17 cellular contexts compared by ENCODE assay signal in the genomic region with DNA sequence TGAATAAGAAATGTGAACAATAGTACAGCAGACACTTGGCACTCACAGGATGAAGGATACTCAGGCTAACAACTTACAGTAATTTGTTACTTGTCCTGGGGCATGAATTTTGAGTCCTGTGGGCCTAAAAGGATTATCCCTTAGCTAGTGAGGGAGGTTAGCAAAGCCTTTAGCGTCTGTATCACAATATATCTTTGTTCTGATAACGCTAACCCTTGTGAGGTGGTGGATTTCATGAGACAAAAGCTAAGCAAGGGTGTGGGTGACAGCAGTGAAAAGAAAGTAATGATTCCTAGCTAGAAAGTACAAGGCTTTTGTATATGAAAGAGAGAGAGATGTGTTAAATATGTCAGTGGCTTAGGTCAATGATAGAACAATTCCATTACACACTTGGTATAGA. TPM values are rescaled to one million over a fixed set of nuclear protein-coding genes. Genes with fewer than 3 reads are reported as not detected.
DNase-seq lines count a peak whose midpoint lies in the region; ATAC-seq and TF ChIP-seq lines count a peak whose summit lies in the region.
"Had no signal": no experiment of that assay in that cellular context is flagged by ENCODE, and none has a peak within 500 bp of the region (broad histone marks: within the 10 kb centered on the region; RNA-seq: fewer than 3 reads in every experiment).

No MANE protein-coding gene starts in this region.

- H3K4me3 ChIP-seq in GM23338, result no peak overlapping the region
- no peak overlapping the region for H3K4me3 ChIP-seq in neuronal stem cell (ENCODE audit: low read length in 2 of 2)
- H3K4me3 ChIP-seq: BLaER1 treated with 17β-estradiol and CSF1 and Interleukin-3, amounts not matched to agents 10 nM and 100 nM; GM12878 had no signal

- no peak overlapping the region for H3K14ac ChIP-seq in neuronal stem cell (ENCODE audit: low read length)

- DNase-seq in GM23338 (ENCODE audit: low spot score) (no peak), NCI-H82 treated with DMSO at 0.1 percent for 48 hours (lab: John Stamatoyannopoulos, UW; ENCODE audit: unreplicated experiment) (peak; percentile 36), foreskin melanocyte (peak; percentile 7), neuronal stem cell (ENCODE audit: low spot score) (no peak), NCI-H2171 (lab: John Stamatoyannopoulos, UW) (no peak)
- no peak for DNase-seq in activated naive CD8-positive, alpha-beta T cell treated with anti-CD3 and anti-CD28 coated beads for 36 hours
- DNase-seq: CD8-positive, alpha-beta T cell; COR-L47; DMS 273 treated with DMSO at 0.1 percent for 48 hours; DMS53; DND-41; EL; HCEC 1CT had no signal

- H3F3A ChIP-seq in GM23338 (replicated peaks; ENCODE audit: low read depth), result no peaks in the 10 kb centered on the region

- no peak overlapping the region for H2BK15ac ChIP-seq in neuronal stem cell (ENCODE audit: low read length)

- H3K9me2 ChIP-seq in GM23338 (ENCODE audit: insufficient read depth), result no peaks in the 10 kb centered on the region

- H4K8ac ChIP-seq in neuronal stem cell (ENCODE audit: low read depth, low read length), result no peak overlapping the region

- H2BK12ac ChIP-seq in neuronal stem cell (ENCODE audit: low read length), result no peak overlapping the region

- H3K4me1 Mint-ChIP-seq in GM23338, result no peaks in the 10 kb centered on the region
- no peaks in the 10 kb centered on the region for H3K4me1 Mint-ChIP-seq in activated naive CD8-positive, alpha-beta T cell treated with anti-CD3 and anti-CD28 coated beads for 36 hours
- H3K4me1 Mint-ChIP-seq: B cell had no signal

- ATAC-seq in GM23338 (no peak), GM18520 (IDR thresholded peaks at IDR 0.05; ENCODE audit: unreplicated experiment) (no peak)
- ATAC-seq: CD8-positive, alpha-beta T cell; GM12878 had no signal

- no peaks in the 10 kb centered on the region for H3K9me3 ChIP-seq in neuronal stem cell (replicated peaks in 1 of 2; ENCODE audit: control insufficient read depth in 2 of 2, insufficient read depth in 1 of 2, low read depth in 1 of 2, low read length in 2 of 2)
- H3K9me3 ChIP-seq: BLaER1 treated with 17β-estradiol and CSF1 and Interleukin-3, amounts not matched to agents 10 nM and 100 nM had no signal

- H3K4ac ChIP-seq in neuronal stem cell (ENCODE audit: low read length), result no peak overlapping the region

- no peaks in the 10 kb centered on the region for H3K27me3 ChIP-seq in GM23338 (ENCODE audit: insufficient read depth)
- no peaks in the 10 kb centered on the region for H3K27me3 ChIP-seq in neuronal stem cell (ENCODE audit: control insufficient read depth in 3 of 3, insufficient read depth in 3 of 3, low read depth in 1 of 3, low read length in 3 of 3)
- H3K27me3 ChIP-seq: BLaER1 treated with 17β-estradiol and CSF1 and Interleukin-3, amounts not matched to agents 10 nM and 100 nM had no signal

- H3K79me1 ChIP-seq in neuronal stem cell (ENCODE audit: low read depth, low read length), result no peaks in the 10 kb centered on the region

- no peaks in the 10 kb centered on the region for H3K9me3 Mint-ChIP-seq in GM23338
- H3K9me3 Mint-ChIP-seq in activated naive CD8-positive, alpha-beta T cell treated with anti-CD3 and anti-CD28 coated beads for 36 hours, result no peaks in the 10 kb centered on the region
- H3K9me3 Mint-ChIP-seq: CD8-positive, alpha-beta T cell had no signal

- no peak for TF ChIP-seq CTCF in GM23338 (conservative IDR thresholded peaks at IDR 0.05; ENCODE audit: low read depth in 2 of 2)

- no peak overlapping the region for H3K4me2 ChIP-seq in GM23338
- H3K4me2 ChIP-seq in neuronal stem cell (ENCODE audit: insufficient read depth, low read length, poor library complexity, severe bottlenecking), result no peak overlapping the region
- H3K4me2 ChIP-seq: BLaER1 treated with 17β-estradiol and CSF1 and Interleukin-3, amounts not matched to agents 10 nM and 100 nM had no signal

- no peak overlapping the region for H2BK5ac ChIP-seq in neuronal stem cell (ENCODE audit: low read length)

- no peaks in the 10 kb centered on the region; the same call in 1 of the 2 replicates for H3K4me1 ChIP-seq in GM23338 (ENCODE audit: insufficient read depth)
- H3K4me1 ChIP-seq in neuronal stem cell (ENCODE audit: control insufficient read depth in 2 of 2, insufficient read depth in 1 of 2, low read depth in 1 of 2, low read length in 2 of 2), result no peaks in the 10 kb centered on the region
- H3K4me1 ChIP-seq: BLaER1 treated with 17β-estradiol and CSF1 and Interleukin-3, amounts not matched to agents 10 nM and 100 nM had no signal

- no peaks in the 10 kb centered on the region for H3K79me2 ChIP-seq in GM23338 (replicated peaks; ENCODE audit: insufficient read depth)

- no peak overlapping the region for H2BK120ac ChIP-seq in neuronal stem cell (ENCODE audit: low read depth, low read length)

- no peaks in the 10 kb centered on the region for H3K27me3 Mint-ChIP-seq in GM23338 (ENCODE audit: insufficient read depth, low read depth, poor library complexity)
- peaks cover 5% of the 10 kb centered on the region for H3K27me3 Mint-ChIP-seq in activated naive CD8-positive, alpha-beta T cell treated with anti-CD3 and anti-CD28 coated beads for 36 hours
- H3K27me3 Mint-ChIP-seq: B cell had no signal

- H3K36me3 ChIP-seq in GM23338 (ENCODE audit: insufficient read depth) (no peaks in the 10 kb centered on the region), neuronal stem cell (replicated peaks in 1 of 2; ENCODE audit: control insufficient read depth in 2 of 2, insufficient read depth in 2 of 2, low read length in 2 of 2) (no peaks in the 10 kb centered on the region)
- H3K36me3 ChIP-seq: BLaER1 treated with 17β-estradiol and CSF1 and Interleukin-3, amounts not matched to agents 10 nM and 100 nM had no signal

- H3K18ac ChIP-seq in neuronal stem cell (ENCODE audit: low read length), result no peak overlapping the region

- H2AFZ ChIP-seq in GM23338 (peak overlapping the region; percentile 11; the same call in 1 of the 2 replicates), neuronal stem cell (ENCODE audit: low read length) (peak overlapping the region; percentile 47)

- no peak overlapping the region for H3K23ac ChIP-seq in neuronal stem cell (ENCODE audit: low read depth, low read length, poor library complexity)

- H3K36me3 Mint-ChIP-seq in GM23338 (ENCODE audit: low read depth), result no peaks in the 10 kb centered on the region
- H3K36me3 Mint-ChIP-seq in activated naive CD8-positive, alpha-beta T cell treated with anti-CD3 and anti-CD28 coated beads for 36 hours, result no peaks in the 10 kb centered on the region
- H3K36me3 Mint-ChIP-seq: CD8-positive, alpha-beta T cell had no signal

- no peak overlapping the region for H4K91ac ChIP-seq in neuronal stem cell (ENCODE audit: low read depth, low read length, poor library complexity)

- WGBS in neuronal stem cell (ENCODE audit: extremely low coverage in 2 of 2, insufficient read length in 2 of 2, insufficient replicate concordance in 1 of 2), 2 donors, result no CpG with 5 or more reads among the region's 2 CpGs

- H4K20me1 ChIP-seq in GM23338 (replicated peaks; ENCODE audit: insufficient read depth), result no peaks in the 10 kb centered on the region
- H4K20me1 ChIP-seq: BLaER1 treated with 17β-estradiol and CSF1 and Interleukin-3, amounts not matched to agents 10 nM and 100 nM had no signal

- H2AK5ac ChIP-seq in neuronal stem cell (ENCODE audit: low read depth, low read length), result no peak overlapping the region

- H3K27ac ChIP-seq in GM23338 (ENCODE audit: low read depth) (no peak overlapping the region; the same call in 1 of the 2 replicates), neuronal stem cell (replicated peaks; ENCODE audit: low read length) (no peak overlapping the region)
- H3K27ac ChIP-seq: BLaER1 treated with 17β-estradiol and CSF1 and Interleukin-3, amounts not matched to agents 10 nM and 100 nM had no signal

- no peak overlapping the region for H3K27ac Mint-ChIP-seq in GM23338
- no peak overlapping the region for H3K27ac Mint-ChIP-seq in activated naive CD8-positive, alpha-beta T cell treated with anti-CD3 and anti-CD28 coated beads for 36 hours
- H3K27ac Mint-ChIP-seq: B cell; CD8-positive, alpha-beta T cell had no signal

- H3K9ac ChIP-seq in neuronal stem cell (ENCODE audit: low read depth, low read length, poor library complexity), result no peak overlapping the region
- H3K9ac ChIP-seq: BLaER1 treated with 17β-estradiol and CSF1 and Interleukin-3, amounts not matched to agents 10 nM and 100 nM had no signal

- H3K4me3 Mint-ChIP-seq in GM23338, result no peak overlapping the region
- no peak overlapping the region for H3K4me3 Mint-ChIP-seq in activated naive CD8-positive, alpha-beta T cell treated with anti-CD3 and anti-CD28 coated beads for 36 hours
- H3K4me3 Mint-ChIP-seq: B cell; CD8-positive, alpha-beta T cell had no signal

TF ChIP-seq in GM23338, 12 proteins besides CTCF, POLR2A, EP300 and RAD21 (continues in another document):
- no peak for TF ChIP-seq REST (IDR thresholded peaks at IDR 0.05; ENCODE audit: unreplicated experiment)
- TF ChIP-seq ZNF331 (CRISPR knock-in tag; IDR thresholded peaks at IDR 0.05; ENCODE audit: low read depth), result no peak
- no peak for TF ChIP-seq NANOG (IDR thresholded peaks at IDR 0.05; ENCODE audit: borderline replicate concordance)

RNA-seq across cellular contexts. Expression of gene TTC21B, which starts 46.8 kb away (rescaled TPM):
- 32.8 and 39.5 TPM in 2 replicates for total RNA-seq in GM23338 (2014; rRNA removed; shearing (Covaris generic))
- 8.4 and 10.1 TPM in 2 replicates for polyA plus RNA-seq in GM23338 (2016; fragmentation: Nextera tagmentation; extraction: Ambion mirVana)
- 10.3 TPM for polyA plus RNA-seq in neuronal stem cell (2013, experiment 1 of 2)
- 9.1 TPM for polyA plus RNA-seq in neuronal stem cell (2013, experiment 2 of 2)
- 10 to 100 TPM; 21.3 to 24.1 TPM for total RNA-seq in activated naive CD8-positive, alpha-beta T cell treated with anti-CD3 and anti-CD28 coated beads for 36 hours

Comparison
In these comparisons a context has a peak if more than half of its experiments do, and no peak if none do; other contexts are left out.
1. DNase-seq: peak in NCI-H82 treated with DMSO at 0.1 percent for 48 hours (single experiment) and foreskin melanocyte (single experiment); none in GM23338 (single experiment), neuronal stem cell (single experiment), activated naive CD8-positive, alpha-beta T cell treated with anti-CD3 and anti-CD28 coated beads for 36 hours (single experiment) and NCI-H2171 (single experiment).